ENCODE assay signal across 23 cellular contexts in the genomic region with DNA sequence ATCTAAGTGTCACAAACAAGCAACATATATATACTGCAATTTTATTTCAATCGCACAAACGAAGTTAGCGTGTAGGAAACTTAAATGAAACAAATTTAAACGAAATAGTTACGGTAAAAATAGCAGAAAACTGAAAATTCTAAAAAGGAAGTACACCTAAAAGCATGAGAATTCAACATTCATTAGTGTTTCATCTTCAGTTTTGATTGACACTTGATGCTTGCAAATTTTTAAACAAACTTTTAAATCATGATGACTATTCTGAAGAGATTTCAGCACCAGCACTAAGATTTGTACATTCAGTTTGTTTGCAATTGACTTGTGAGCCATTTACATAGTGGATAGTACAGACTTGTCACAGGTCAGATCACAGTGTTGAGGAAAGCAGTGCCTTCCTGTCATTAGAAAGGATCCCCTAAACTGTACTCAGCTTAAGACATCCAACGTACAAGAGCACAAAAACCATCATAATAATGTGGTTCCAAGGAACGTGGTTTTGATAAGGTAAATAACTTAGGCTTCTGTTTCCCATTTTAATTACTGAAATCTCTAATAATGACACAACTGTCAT.
DNase-seq lines count a peak whose midpoint lies in the region; ATAC-seq, FAIRE-seq and TF ChIP-seq lines count a peak whose summit lies in the region.
"Had no signal": no experiment of that assay in that cellular context is flagged by ENCODE, and none has a peak within 500 bp of the region (broad histone marks: within the 10 kb centered on the region; RNA-seq: fewer than 3 reads in every experiment).

No MANE protein-coding gene starts in this region.

- H3K27ac ChIP-seq in MM.1S (ENCODE audit: low read length), result no peak overlapping the region
- H3K27ac ChIP-seq: BLaER1, Peyer's patch had no signal

- no peaks in the 10 kb centered on the region for H3K36me3 ChIP-seq in MM.1S (replicated peaks; ENCODE audit: insufficient read depth, low read length)
- H3K36me3 ChIP-seq: Peyer's patch had no signal

- peak overlapping the region; percentile 12 for H2AFZ ChIP-seq in MM.1S (ENCODE audit: low read length)

- DNase-seq in GM18507 (ENCODE audit: extremely low spot score, insufficient read length, low read depth) (no peak), MM.1S (no peak), amniotic epithelial cell (ENCODE audit: low read depth) (peak; percentile 26), NCI-H446 (lab: John Stamatoyannopoulos, UW) (no peak), SHP77 treated with DMSO at 0.1 percent for 48 hours (lab: John Stamatoyannopoulos, UW) (no peak)
- DNase-seq in stimulated activated naive CD4-positive, alpha-beta T cell (lab: John Stamatoyannopoulos, UW), result no peak
- DNase-seq: ACHN; Caco-2; CD4-positive, alpha-beta memory T cell; DMS 273 treated with DMSO at 0.1 percent for 48 hours; DND-41; Kasumi-1; NCI-H1417; NCI-H187; NCI-H2107; NCI-H510A; NK-92 treated with Interleukin-12 subunit alpha and Interleukin-12 subunit beta, amount 100 ng/mL, for 24 hours; Peyer's patch; T1000 had no signal

- no peak overlapping the region for H3K9ac ChIP-seq in MM.1S (ENCODE audit: low read length)
- H3K9ac ChIP-seq: BLaER1 had no signal

- no peaks in the 10 kb centered on the region for H3K9me3 ChIP-seq in MM.1S (replicated peaks; ENCODE audit: insufficient read depth, low read length)
- H3K9me3 ChIP-seq: BLaER1, Caco-2, Peyer's patch had no signal

- peak; percentile 60 for FAIRE-seq in GM18507 (lab: Jason Lieb, UNC)
- FAIRE-seq: H1 had no signal

- no peaks in the 10 kb centered on the region for H4K20me1 ChIP-seq in MM.1S (ENCODE audit: insufficient read depth, low read length)
- H4K20me1 ChIP-seq: BLaER1 had no signal

- H3F3A ChIP-seq in MM.1S (ENCODE audit: insufficient read depth, low read length), result no peaks in the 10 kb centered on the region

- no peak for ATAC-seq in HG03175 (IDR thresholded peaks at IDR 0.05; ENCODE audit: unreplicated experiment)
- ATAC-seq: Right ventricle myocardium inferior had no signal

- TF ChIP-seq CTCF in MM.1S (IDR thresholded peaks at IDR 0.05; ENCODE audit: low read length), result no peak

- peak overlapping the region; percentile 1; the same call in 1 of the 2 replicates for H3K4me3 ChIP-seq in MM.1S (ENCODE audit: low read length)
- H3K4me3 ChIP-seq: BLaER1, Peyer's patch had no signal

- H3K4me2 ChIP-seq in MM.1S (ENCODE audit: low read depth, low read length), result peak overlapping the region; percentile 22; the same call in 1 of the 2 replicates
- H3K4me2 ChIP-seq: BLaER1 had no signal

- H3K9me2 ChIP-seq in MM.1S (replicated peaks; ENCODE audit: insufficient read depth, low read length), result no peaks in the 10 kb centered on the region

- no peaks in the 10 kb centered on the region for H3K27me3 ChIP-seq in MM.1S (replicated peaks; ENCODE audit: insufficient read depth, low read length)
- H3K27me3 ChIP-seq: BLaER1, Peyer's patch had no signal

- H3K4me1 ChIP-seq in MM.1S (ENCODE audit: low read length), result peaks cover 12% of the 10 kb centered on the region
- H3K4me1 ChIP-seq: Caco-2, Peyer's patch had no signal

- no peaks in the 10 kb centered on the region for H3K79me2 ChIP-seq in MM.1S (ENCODE audit: low read length)
